In the genomic region with DNA sequence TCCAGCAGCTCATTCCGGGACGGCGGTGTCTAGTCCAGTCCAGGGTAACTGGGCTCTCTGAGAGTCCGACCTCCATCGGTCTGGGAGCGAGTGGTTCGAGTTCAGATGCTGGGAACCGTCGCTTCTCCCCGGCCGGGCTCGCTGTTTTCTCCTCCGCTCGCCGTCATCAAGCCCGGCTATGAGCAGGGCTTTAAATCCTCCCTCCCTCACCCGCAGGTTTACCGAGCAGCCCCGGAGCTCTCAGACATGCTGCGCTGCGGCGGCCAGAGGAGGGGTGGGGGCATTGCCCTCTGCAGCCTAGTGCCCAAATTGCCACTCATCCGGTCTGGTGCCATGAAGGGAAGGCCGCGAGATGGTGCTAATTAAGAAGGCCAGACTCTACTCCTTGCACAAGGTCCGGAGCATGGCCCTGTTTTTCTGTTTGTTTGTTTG, we compare ENCODE assay signal across 10 cellular contexts. TPM values are rescaled to one million over a fixed set of nuclear protein-coding genes. Genes with fewer than 3 reads are reported as not detected.
DNase-seq lines count a peak whose midpoint lies in the region; ATAC-seq and TF ChIP-seq lines count a peak whose summit lies in the region.
"Had no signal": no experiment of that assay in that cellular context is flagged by ENCODE, and none has a peak within 500 bp of the region (broad histone marks: within the 10 kb centered on the region; RNA-seq: fewer than 3 reads in every experiment).

No MANE protein-coding gene starts in this region.

- no peak overlapping the region for H3K4me3 ChIP-seq in CD8-positive, alpha-beta memory T cell (ENCODE audit: low read length)
- H3K4me3 ChIP-seq in lower lobe of right lung, result peak overlapping the region; percentile 11

- no peak overlapping the region for H3K27ac Mint-ChIP-seq in CD8-positive, alpha-beta memory T cell
- H3K27ac Mint-ChIP-seq in activated naive CD8-positive, alpha-beta T cell, result no peak overlapping the region
- H3K27ac Mint-ChIP-seq: CD4-positive, CD25-positive, alpha-beta regulatory T cell had no signal

- peaks cover 0 to 12% (median 5%) of the 10 kb centered on the region in 5 donors for H3K9me3 Mint-ChIP-seq in CD8-positive, alpha-beta memory T cell
- H3K9me3 Mint-ChIP-seq in activated naive CD8-positive, alpha-beta T cell (ENCODE audit: low read depth), result no peaks in the 10 kb centered on the region

- POLR2A ChIA-PET in CD8-positive, alpha-beta memory T cell (lab: Charles Lee), result no interaction called here

- CTCF ChIA-PET in CD8-positive, alpha-beta memory T cell (lab: Charles Lee), result interaction anchor here (1.4 kb wide), 1 partner anchor 13 kb away, joined by 4 read pairs; no protein-coding TSS in a partner anchor

- no peaks in the 10 kb centered on the region for H3K36me3 ChIP-seq in CD8-positive, alpha-beta memory T cell (ENCODE audit: insufficient read depth, low read length)
- no peaks in the 10 kb centered on the region for H3K36me3 ChIP-seq in lower lobe of right lung

- no peak overlapping the region for H3K27ac ChIP-seq in CD8-positive, alpha-beta memory T cell (ENCODE audit: low read depth, low read length)
- H3K27ac ChIP-seq in lower lobe of right lung, result no peak overlapping the region
- H3K27ac ChIP-seq: foreskin keratinocyte had no signal

- H3K4me3 Mint-ChIP-seq in CD8-positive, alpha-beta memory T cell, result peak overlapping the region in 4 of 7 donors; percentile 34 to 81 (median 52)
- peak overlapping the region; percentile 72 for H3K4me3 Mint-ChIP-seq in activated naive CD8-positive, alpha-beta T cell

- H3K4me1 ChIP-seq in CD8-positive, alpha-beta memory T cell (ENCODE audit: insufficient read depth, low read length), result peaks cover 22% of the 10 kb centered on the region
- peaks cover 26% of the 10 kb centered on the region for H3K4me1 ChIP-seq in lower lobe of right lung
- H3K4me1 ChIP-seq: foreskin keratinocyte had no signal

- H3K27me3 Mint-ChIP-seq in CD8-positive, alpha-beta memory T cell, result peaks cover 79 to 96% of the 10 kb centered on the region in 2 donors
- peaks cover 57% of the 10 kb centered on the region for H3K27me3 Mint-ChIP-seq in activated naive CD8-positive, alpha-beta T cell

- intact Hi-C loops in lower lobe of right lung (cut with DNase I), result no loop called here

- no peaks in the 10 kb centered on the region for H3K9me3 ChIP-seq in CD8-positive, alpha-beta memory T cell (ENCODE audit: low read length)
- no peaks in the 10 kb centered on the region for H3K9me3 ChIP-seq in lower lobe of right lung

- in situ Hi-C loops in G401 (cut with HindIII; ENCODE audit: low sequenced_read_pairs), result no loop called here

- peaks cover 48% of the 10 kb centered on the region for H3K27me3 ChIP-seq in CD8-positive, alpha-beta memory T cell (ENCODE audit: insufficient read depth, low read length, poor library complexity, severe bottlenecking)
- peaks cover 100% of the 10 kb centered on the region for H3K27me3 ChIP-seq in lower lobe of right lung (ENCODE audit: low read depth)

- H3K4me1 Mint-ChIP-seq in CD8-positive, alpha-beta memory T cell, result peaks cover 19 to 41% (median 40%) of the 10 kb centered on the region in 3 donors
- H3K4me1 Mint-ChIP-seq in activated naive CD8-positive, alpha-beta T cell (ENCODE audit: low read depth), result peaks cover 32% of the 10 kb centered on the region

- no peak for DNase-seq in CD8-positive, alpha-beta memory T cell
- DNase-seq in lower lobe of right lung (no peak), dedifferentiated amniotic fluid mesenchymal stem cell (ENCODE audit: extremely low spot score) (no peak), RKO (ENCODE audit: low spot score) (no peak), G401 (ENCODE audit: low spot score) (no peak)
- no peak for DNase-seq in stimulated activated CD4-positive, alpha-beta T cell treated with anti-CD3 and anti-CD28 coated beads, Interleukin-15, amount 100 ng/mL, for 24 hours
- DNase-seq: CD4-positive, CD25-positive, alpha-beta regulatory T cell; foreskin keratinocyte had no signal

- no peaks in the 10 kb centered on the region for H3K36me3 Mint-ChIP-seq in CD8-positive, alpha-beta memory T cell
- peaks cover 5% of the 10 kb centered on the region for H3K36me3 Mint-ChIP-seq in activated naive CD8-positive, alpha-beta T cell

- ATAC-seq in GM21723 (IDR thresholded peaks at IDR 0.05; ENCODE audit: unreplicated experiment) (peak; percentile 23), lower lobe of right lung (peak; percentile 21 to 23)

- no peak for TF ChIP-seq CTCF in lower lobe of right lung (IDR thresholded peaks at IDR 0.05)

RNA-seq across cellular contexts. Expression of a gene that starts 23.2 kb away (rescaled TPM):
- not detected for total RNA-seq in CD8-positive, alpha-beta memory T cell
- polyA plus RNA-seq in CD8-positive, alpha-beta memory T cell, result not detected
- total RNA-seq in lower lobe of right lung, result 0.35 TPM
- total RNA-seq in G401 (2014; rRNA removed; shearing (Covaris generic)), result 0.41 TPM in 1 of 2 replicates, not detected in the other
- total RNA-seq: CD4-positive, CD25-positive, alpha-beta regulatory T cell; foreskin keratinocyte had no signal
- polyA plus RNA-seq: CD4-positive, CD25-positive, alpha-beta regulatory T cell; foreskin keratinocyte had no signal
